Comparison of ENCODE assay signal across 14 cellular contexts in the genomic region with DNA sequence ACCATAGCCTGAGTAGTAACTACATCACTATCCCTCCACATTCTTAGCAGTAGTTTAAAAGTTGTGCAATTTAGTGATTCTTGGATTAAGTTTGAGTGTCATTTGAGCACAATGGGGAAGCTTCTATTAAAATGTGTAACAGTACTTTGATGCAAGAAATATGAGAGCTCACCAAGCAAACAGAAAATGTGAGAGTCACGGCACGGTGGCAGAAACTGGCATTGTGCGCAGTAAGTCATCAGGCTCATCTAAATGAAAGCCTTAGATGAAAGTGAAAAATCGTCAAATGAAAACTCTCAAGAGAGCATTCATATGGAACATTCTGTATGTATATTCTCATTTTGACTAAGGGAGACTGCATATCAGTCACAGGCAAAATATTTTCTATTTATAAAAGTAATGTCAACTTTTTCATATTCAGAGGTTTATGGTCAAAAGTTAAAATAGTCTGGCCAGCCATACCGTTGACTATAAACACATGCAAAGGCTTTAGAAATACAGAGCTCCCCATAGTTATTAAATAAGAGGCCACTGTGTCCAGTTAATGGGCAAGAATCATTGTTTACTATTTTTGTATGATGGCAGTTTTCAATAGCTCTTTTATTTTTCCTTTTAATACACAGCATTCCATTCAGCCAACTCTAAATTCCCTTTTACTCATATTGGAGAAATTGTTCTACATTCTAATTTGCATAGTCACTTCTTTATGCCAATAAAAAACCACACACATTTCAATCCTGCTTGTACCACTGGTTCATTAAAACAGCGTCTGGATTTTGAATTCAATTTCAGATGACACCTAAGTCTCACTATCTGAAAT.
DNase-seq lines count a peak whose midpoint lies in the region; ATAC-seq, FAIRE-seq and TF ChIP-seq lines count a peak whose summit lies in the region.
"Had no signal": no experiment of that assay in that cellular context is flagged by ENCODE, and none has a peak within 500 bp of the region (broad histone marks: within the 10 kb centered on the region; RNA-seq: fewer than 3 reads in every experiment).

No MANE protein-coding gene starts in this region.

- DNase-seq in GM12878 (ENCODE audit: low read depth, low spot score) (peak; percentile 8), retina (no peak), PC-9 (no peak), NCI-H748 treated with DMSO at 0.1 percent for 48 hours (lab: John Stamatoyannopoulos, UW) (no peak), GOT3 (lab: John Stamatoyannopoulos, UW) (no peak)
- DNase-seq: activated B cell treated with CpG ODN at 0.5 μM for 24 hours, GDM1, naive B cell, NCI-H1417 treated with DMSO at 0.1 percent for 48 hours, RPMI8226 had no signal

- POLR2A ChIA-PET in GM12878 (lab: Charles Lee) (no interaction called here), PC-9 (lab: Charles Lee; ENCODE audit: unreplicated experiment) (no interaction called here)

- H3K79me2 ChIP-seq in GM12878 (ENCODE audit: control insufficient read depth, insufficient read depth, low read length): no peaks in the 10 kb centered on the region
- no peaks in the 10 kb centered on the region for H3K79me2 ChIP-seq in PC-9 (ENCODE audit: low read depth)

- in situ Hi-C loops in GM12878 (cut with MboI): no loop called here

- no peak for TF ChIP-seq EP300 in GM12878 (IDR thresholded peaks at IDR 0.05; ENCODE audit: borderline replicate concordance in 1 of 2, control insufficient read depth in 1 of 2, low read depth in 2 of 2, low read length in 2 of 2)

- no peaks in the 10 kb centered on the region for H3K4me1 ChIP-seq in GM12878 (ENCODE audit: control insufficient read depth, insufficient read depth, low read length)
- H3K4me1 ChIP-seq in PC-9 (replicated peaks; ENCODE audit: insufficient read depth): no peaks in the 10 kb centered on the region

- WGBS in GM12878 (ENCODE audit: insufficient coverage, insufficient replicate concordance, low lambda C conversion rate, missing lambda C conversion rate): 2% methylated on average over 6 of the region's 6 CpGs

- H2AFZ ChIP-seq in GM12878 (ENCODE audit: control insufficient read depth, low read depth, low read length): no peak overlapping the region
- no peak overlapping the region for H2AFZ ChIP-seq in PC-9

- ATAC-seq in GM18498 (IDR thresholded peaks at IDR 0.05; ENCODE audit: unreplicated experiment) (peak; percentile 94), GM21529 (IDR thresholded peaks at IDR 0.05; ENCODE audit: unreplicated experiment) (peak; percentile 97), HG03135 (IDR thresholded peaks at IDR 0.05; ENCODE audit: unreplicated experiment) (peak; percentile 62), GM12878 (peak; percentile 69)
- ATAC-seq: activated naive CD4-positive, alpha-beta T cell treated with anti-CD3 and anti-CD28 coated beads, Interleukin-2, amount 50 U/mL, for 72 hours had no signal

- no peak for TF ChIP-seq CTCF in GM12878 (IDR thresholded peaks at IDR 0.05 in 2 of 3, conservative IDR thresholded peaks at IDR 0.05 in 1 of 3; ENCODE audit: control insufficient read depth in 2 of 3, extremely low read depth in 1 of 3, insufficient read depth in 1 of 3, low read depth in 3 of 3, low read length in 3 of 3)
- no peak for TF ChIP-seq CTCF in PC-9 (conservative IDR thresholded peaks at IDR 0.05)

- no peaks in the 10 kb centered on the region for H3K27me3 ChIP-seq in GM12878 (replicated peaks in 1 of 2; ENCODE audit: control insufficient read depth in 2 of 2, insufficient read depth in 2 of 2, low read length in 1 of 2)
- H3K27me3 ChIP-seq in PC-9 (ENCODE audit: insufficient read depth, low read depth): no peaks in the 10 kb centered on the region

- no peaks in the 10 kb centered on the region for H3F3A ChIP-seq in PC-9 (ENCODE audit: insufficient read depth, low read depth)

- FAIRE-seq in GM12878 (lab: Jason Lieb, UNC): no peak

- H4K20me1 ChIP-seq in GM12878 (ENCODE audit: control insufficient read depth, insufficient read depth): no peaks in the 10 kb centered on the region
- H4K20me1 ChIP-seq in PC-9 (ENCODE audit: insufficient read depth): no peaks in the 10 kb centered on the region

- SMC1A ChIA-PET in GM12878 (lab: Charles Lee; ENCODE audit: uncharacterized antibody, unreplicated experiment): no interaction called here

- RAD21 ChIA-PET in GM12878 (lab: Charles Lee; ENCODE audit: unreplicated experiment): no interaction called here

- CTCF ChIA-PET in GM12878 (lab: Yijun Ruan, JAX) (no interaction called here), PC-9 (lab: Charles Lee) (no interaction called here)

- no peak overlapping the region for H3K4me2 ChIP-seq in GM12878 (ENCODE audit: control insufficient read depth, insufficient read depth)
- no peak overlapping the region for H3K4me2 ChIP-seq in PC-9

- no peaks in the 10 kb centered on the region for H3K9me2 ChIP-seq in PC-9 (ENCODE audit: insufficient read depth)

- H3K36me3 ChIP-seq in GM12878 (ENCODE audit: control insufficient read depth in 2 of 2, insufficient read depth in 2 of 2, low read length in 1 of 2) (no peaks in the 10 kb centered on the region), PC-9 (ENCODE audit: low read depth) (no peaks in the 10 kb centered on the region)

- H3K27ac ChIP-seq in GM12878 (ENCODE audit: control insufficient read depth, insufficient read depth) (no peak overlapping the region), PC-9 (no peak overlapping the region)

- TF ChIP-seq RAD21 in GM12878 (IDR thresholded peaks at IDR 0.05; ENCODE audit: insufficient read depth, low read depth, low read length): no peak

- no peak for TF ChIP-seq POLR2A in GM12878 (IDR thresholded peaks at IDR 0.05; ENCODE audit: low read depth, low read length)

- H3K4me3 ChIP-seq in GM12878 (no peak overlapping the region), PC-9 (no peak overlapping the region)

- intact Hi-C loops in GM12878 (cut with micrococcal nuclease; ENCODE audit: unreplicated experiment) (no loop called here), PC-9 (cut with micrococcal nuclease; ENCODE audit: unreplicated experiment) (no loop called here)

- BruUV-seq in GM12878 (replicated peaks; lab: Mats Ljungman, UMichigan) (no TSS peak), PC-9 (replicated peaks; lab: Mats Ljungman, UMichigan) (no TSS peak)

- H3K9me3 ChIP-seq in GM12878 (replicated peaks; ENCODE audit: control insufficient read depth, insufficient read depth, low read length) (no peaks in the 10 kb centered on the region), PC-9 (ENCODE audit: insufficient read depth, low read depth) (no peaks in the 10 kb centered on the region)

- no peak overlapping the region for H3K9ac ChIP-seq in GM12878 (ENCODE audit: control insufficient read depth, insufficient read depth, low read length)

TF ChIP-seq in GM12878, 131 proteins besides CTCF, POLR2A, EP300 and RAD21 (continues in another document):
- no peak for TF ChIP-seq USF2 (IDR thresholded peaks at IDR 0.05; ENCODE audit: borderline replicate concordance, low read depth, low read length)
- TF ChIP-seq ZNF217 (IDR thresholded peaks at IDR 0.05): 0 out of 2 replicates have a peak, but pooled peaks have one; percentile 62
- no peak for TF ChIP-seq BHLHE40 (IDR thresholded peaks at IDR 0.05; ENCODE audit: borderline replicate concordance in 1 of 2, low read depth in 2 of 2, low read length in 1 of 2)
- no peak for TF ChIP-seq CHD1 (IDR thresholded peaks at IDR 0.05; ENCODE audit: low read depth, low read length)
- TF ChIP-seq MTA3 (IDR thresholded peaks at IDR 0.05; ENCODE audit: borderline replicate concordance, low read length): peak; percentile 63; the same call in 1 of the 2 replicates
- no peak for TF ChIP-seq SPI1 (IDR thresholded peaks at IDR 0.05; ENCODE audit: borderline replicate concordance, insufficient read depth, low read depth, low read length)
- no peak for TF ChIP-seq ZBTB40 (IDR thresholded peaks at IDR 0.05; ENCODE audit: borderline replicate concordance)
- TF ChIP-seq RCOR1 (conservative IDR thresholded peaks at IDR 0.05; ENCODE audit: low read depth, low read length): no peak
- no peak for TF ChIP-seq PML (IDR thresholded peaks at IDR 0.05; ENCODE audit: low read length)
- TF ChIP-seq TBL1XR1 (IDR thresholded peaks at IDR 0.05; ENCODE audit: low read depth, low read length): no peak
- TF ChIP-seq FOXM1 (IDR thresholded peaks at IDR 0.05; ENCODE audit: low read depth, low read length): peak; percentile 67; the same call in 1 of the 2 replicates
- no peak for TF ChIP-seq BCL11A (IDR thresholded peaks at IDR 0.05; ENCODE audit: low read depth, low read length)
